In genomic region chr9:20884985-20885593, GRCh38 we compare ENCODE assay signal across 9 cellular contexts.
A peak's percentile ranks its signal among the peaks of the same experiment; 100 is the strongest.
DNase-seq lines count a peak whose midpoint lies in the region; ATAC-seq, FAIRE-seq and TF ChIP-seq lines count a peak whose summit lies in the region.
"Had no signal": no experiment of that assay in that cellular context is flagged by ENCODE, and none has a peak within 500 bp of the region (broad histone marks: within the 10 kb centered on the region; RNA-seq: fewer than 3 reads in every experiment).

No MANE protein-coding gene starts in this region.

- peak; percentile 16 for DNase-seq in GM12864 (ENCODE audit: low read depth)
- DNase-seq in HTR-8/SVneo (ENCODE audit: insufficient read length, low spot score) = peak; percentile 3
- peak; percentile 59 for DNase-seq in activated naive CD8-positive, alpha-beta T cell treated with anti-CD3 and anti-CD28 coated beads, Interleukin-2, amount 50 U/mL, for 24 hours
- peak; percentile 48 for DNase-seq in iPS DF 6.9 (ENCODE audit: low read depth, low spot score)
- DNase-seq in stimulated activated CD4-positive, alpha-beta T cell treated with anti-CD3 and anti-CD28 coated beads, Interleukin-1b, Interleukin-23, amount 100 ng/mL, for 48 hours = peak; percentile 49
- DNase-seq in GM19239 (ENCODE audit: insufficient read length, low spot score) = no peak

- no peak overlapping the region for H3K4me3 ChIP-seq in GM12864 (ENCODE audit: low read depth, low read length)
- no peak overlapping the region for H3K4me3 ChIP-seq in iPS DF 6.9 (ENCODE audit: low read length)
- H3K4me3 ChIP-seq: breast epithelium had no signal

- H3K9me3 Mint-ChIP-seq in activated naive CD8-positive, alpha-beta T cell treated with anti-CD3 and anti-CD28 coated beads, Interleukin-2, amount 50 U/mL, for 24 hours = no peaks in the 10 kb centered on the region

- peak; percentile 64 for TF ChIP-seq CTCF in GM12864 (IDR thresholded peaks at IDR 0.05; ENCODE audit: low read depth, low read length, missing control alignments)

- no peaks in the 10 kb centered on the region for H3K27me3 Mint-ChIP-seq in activated naive CD8-positive, alpha-beta T cell treated with anti-CD3 and anti-CD28 coated beads, Interleukin-2, amount 50 U/mL, for 24 hours

- no CpG with 5 or more reads among the region's 5 CpGs for WGBS in iPS DF 6.9 (ENCODE audit: insufficient coverage, insufficient read length)

- H3K4me3 Mint-ChIP-seq in activated naive CD8-positive, alpha-beta T cell treated with anti-CD3 and anti-CD28 coated beads, Interleukin-2, amount 50 U/mL, for 24 hours = no peak overlapping the region

- H3K27ac Mint-ChIP-seq in activated naive CD8-positive, alpha-beta T cell treated with anti-CD3 and anti-CD28 coated beads, Interleukin-2, amount 50 U/mL, for 24 hours = no peak overlapping the region

- H3K9me3 ChIP-seq in iPS DF 6.9 (ENCODE audit: control insufficient read depth, insufficient read depth, low read length) = no peaks in the 10 kb centered on the region

- no peaks in the 10 kb centered on the region for H3K27me3 ChIP-seq in iPS DF 6.9 (ENCODE audit: control insufficient read depth, insufficient read depth, low read length)
- H3K27me3 ChIP-seq: breast epithelium had no signal

- no peaks in the 10 kb centered on the region for H3K36me3 ChIP-seq in iPS DF 6.9 (ENCODE audit: control insufficient read depth, insufficient read depth, low read length)
- H3K36me3 ChIP-seq: breast epithelium had no signal

- H3K27ac ChIP-seq in iPS DF 6.9 (ENCODE audit: low read length) = no peak overlapping the region
- H3K27ac ChIP-seq: breast epithelium had no signal

- no peaks in the 10 kb centered on the region for H3K4me1 Mint-ChIP-seq in activated naive CD8-positive, alpha-beta T cell treated with anti-CD3 and anti-CD28 coated beads, Interleukin-2, amount 50 U/mL, for 24 hours

- FAIRE-seq in HTR-8/SVneo (lab: Jason Lieb, UNC) (no peak), GM19239 (lab: Jason Lieb, UNC) (no peak)

- no peaks in the 10 kb centered on the region for H3K4me1 ChIP-seq in iPS DF 6.9 (ENCODE audit: control insufficient read depth, insufficient read depth, low read length)
- H3K4me1 ChIP-seq: breast epithelium had no signal

- H3K36me3 Mint-ChIP-seq in activated naive CD8-positive, alpha-beta T cell treated with anti-CD3 and anti-CD28 coated beads, Interleukin-2, amount 50 U/mL, for 24 hours (ENCODE audit: low read depth) = peaks cover 12% of the 10 kb centered on the region

- ATAC-seq in SK-N-SH treated with all-trans-retinoic acid at 6 μM for 48 hours (peak; percentile 87), HG03457 (IDR thresholded peaks at IDR 0.05; ENCODE audit: unreplicated experiment) (no peak)
- no peak for ATAC-seq in activated naive CD8-positive, alpha-beta T cell treated with anti-CD3 and anti-CD28 coated beads, Interleukin-2, amount 50 U/mL, for 24 hours

TF ChIP-seq in SK-N-SH treated with all-trans-retinoic acid at 6 μM for 48 hours, 23 proteins besides CTCF, POLR2A, EP300 and RAD21:
- no peak for TF ChIP-seq TCF4 (CRISPR knock-in tag; IDR thresholded peaks at IDR 0.05; ENCODE audit: borderline replicate concordance)
- TF ChIP-seq CSRNP3 (CRISPR knock-in tag; IDR thresholded peaks at IDR 0.05) = no peak
- TF ChIP-seq GLIS3 (CRISPR knock-in tag; IDR thresholded peaks at IDR 0.05) = no peak
TF ChIP-seq in SK-N-SH treated with all-trans-retinoic acid at 6 μM for 48 hours: peak in this region for 0.
